In the genomic region with DNA sequence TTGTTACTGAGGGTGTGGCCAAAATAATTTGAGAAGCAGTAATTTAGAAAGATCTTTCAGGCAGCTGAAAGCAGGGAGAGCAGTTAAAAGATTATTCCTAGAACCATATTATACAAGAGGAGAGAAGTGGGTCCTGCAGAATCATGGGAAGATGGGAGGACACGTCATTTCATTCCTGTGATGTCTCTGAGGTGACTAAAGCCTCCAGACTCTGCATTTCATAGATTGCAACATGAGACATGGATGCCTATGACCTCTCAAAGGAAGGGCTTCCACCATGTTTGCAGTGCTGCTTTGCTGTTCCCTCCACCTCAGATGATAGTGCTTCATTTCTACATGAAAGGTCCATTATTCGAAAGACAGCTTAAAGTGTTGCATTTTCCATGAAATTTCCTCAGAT, we compare ENCODE assay signal across 1 cellular context.
TF ChIP-seq lines count a peak whose summit lies in the region.

No MANE protein-coding gene starts in this region.

TF ChIP-seq in neural cell, 6 proteins besides CTCF, POLR2A, EP300 and RAD21:
- TF ChIP-seq SMC3 (conservative IDR thresholded peaks at IDR 0.05; ENCODE audit: poor library complexity) (no peak), TAF1 (IDR thresholded peaks at IDR 0.05; ENCODE audit: low read depth) (no peak), MXI1 (conservative IDR thresholded peaks at IDR 0.05; ENCODE audit: poor library complexity, severe bottlenecking) (no peak), EZH2 (IDR thresholded peaks at IDR 0.05; ENCODE audit: borderline replicate concordance, insufficient read depth, low read length, poor library complexity, severe bottlenecking) (no peak), POLR2AphosphoS5 (IDR thresholded peaks at IDR 0.05) (no peak)
- TF ChIP-seq, protein P1, sequence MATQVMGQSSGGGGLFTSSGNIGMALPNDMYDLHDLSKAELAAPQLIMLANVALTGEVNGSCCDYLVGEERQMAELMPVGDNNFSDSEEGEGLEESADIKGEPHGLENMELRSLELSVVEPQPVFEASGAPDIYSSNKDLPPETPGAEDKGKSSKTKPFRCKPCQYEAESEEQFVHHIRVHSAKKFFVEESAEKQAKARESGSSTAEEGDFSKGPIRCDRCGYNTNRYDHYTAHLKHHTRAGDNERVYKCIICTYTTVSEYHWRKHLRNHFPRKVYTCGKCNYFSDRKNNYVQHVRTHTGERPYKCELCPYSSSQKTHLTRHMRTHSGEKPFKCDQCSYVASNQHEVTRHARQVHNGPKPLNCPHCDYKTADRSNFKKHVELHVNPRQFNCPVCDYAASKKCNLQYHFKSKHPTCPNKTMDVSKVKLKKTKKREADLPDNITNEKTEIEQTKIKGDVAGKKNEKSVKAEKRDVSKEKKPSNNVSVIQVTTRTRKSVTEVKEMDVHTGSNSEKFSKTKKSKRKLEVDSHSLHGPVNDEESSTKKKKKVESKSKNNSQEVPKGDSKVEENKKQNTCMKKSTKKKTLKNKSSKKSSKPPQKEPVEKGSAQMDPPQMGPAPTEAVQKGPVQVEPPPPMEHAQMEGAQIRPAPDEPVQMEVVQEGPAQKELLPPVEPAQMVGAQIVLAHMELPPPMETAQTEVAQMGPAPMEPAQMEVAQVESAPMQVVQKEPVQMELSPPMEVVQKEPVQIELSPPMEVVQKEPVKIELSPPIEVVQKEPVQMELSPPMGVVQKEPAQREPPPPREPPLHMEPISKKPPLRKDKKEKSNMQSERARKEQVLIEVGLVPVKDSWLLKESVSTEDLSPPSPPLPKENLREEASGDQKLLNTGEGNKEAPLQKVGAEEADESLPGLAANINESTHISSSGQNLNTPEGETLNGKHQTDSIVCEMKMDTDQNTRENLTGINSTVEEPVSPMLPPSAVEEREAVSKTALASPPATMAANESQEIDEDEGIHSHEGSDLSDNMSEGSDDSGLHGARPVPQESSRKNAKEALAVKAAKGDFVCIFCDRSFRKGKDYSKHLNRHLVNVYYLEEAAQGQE (IDR thresholded peaks at IDR 0.05; ENCODE audit: borderline replicate concordance) = no peak
